21 cellular contexts compared by ENCODE assay signal in genomic region chr11:84014539-84014938, GRCh38.
"Had no signal": no experiment of that assay in that cellular context is flagged by ENCODE, and none has a peak within 500 bp of the region (broad histone marks: within the 10 kb centered on the region; RNA-seq: fewer than 3 reads in every experiment).

No MANE protein-coding gene starts in this region.

- H3K9me3 ChIP-seq: colonic mucosa, gastrocnemius medialis, heart right ventricle, left ventricle myocardium inferior, lower lobe of right lung, mucosa of descending colon had no signal

- DNase-seq: colonic mucosa; cortex of kidney; effector CD8-positive, alpha-beta T cell; effector memory CD8-positive, alpha-beta T cell; endodermal cell; erythroblast; foreskin fibroblast; foreskin melanocyte; gastrocnemius medialis; glutamatergic neuron; head of caudate nucleus; heart right ventricle; hippocampal formation; left cardiac atrium; left ventricle myocardium inferior; lower lobe of right lung; mesenchymal stem cell; mucosa of descending colon; naive B cell had no signal

- H3K36me3 ChIP-seq: colonic mucosa, gastrocnemius medialis, heart right ventricle, left ventricle myocardium inferior, lower lobe of right lung had no signal

- H3K4me1 ChIP-seq: colonic mucosa, gastrocnemius medialis, left ventricle myocardium inferior, lower lobe of right lung had no signal

- H3K27me3 ChIP-seq: colonic mucosa, gastrocnemius medialis, heart right ventricle had no signal

- ATAC-seq: effector memory CD8-positive, alpha-beta T cell; esophagus mucosa; gastrocnemius medialis; heart right ventricle; left cardiac atrium; lower lobe of right lung; mucosa of descending colon had no signal

- H3K27ac ChIP-seq: colonic mucosa, epithelial cell of prostate, gastrocnemius medialis, heart right ventricle, left ventricle myocardium inferior, lower lobe of right lung had no signal

- H3K4me3 ChIP-seq: colonic mucosa, gastrocnemius medialis, heart right ventricle, left ventricle myocardium inferior, lower lobe of right lung, mucosa of descending colon had no signal
